34 cellular contexts compared by ENCODE assay signal in genomic region chr1:18157352-18157751, GRCh38. TPM values are rescaled to one million over a fixed set of nuclear protein-coding genes. Genes with fewer than 3 reads are reported as not detected.
"Had no signal": no experiment of that assay in that cellular context is flagged by ENCODE, and none has a peak within 500 bp of the region (broad histone marks: within the 10 kb centered on the region; RNA-seq: fewer than 3 reads in every experiment).

No MANE protein-coding gene starts in this region.

- H3K27ac Mint-ChIP-seq: naive thymus-derived CD4-positive, alpha-beta T cell; natural killer cell treated with Interleukin-12 subunit alpha and Interleukin-12 subunit beta and Interleukin-15 and Interleukin-18, amount 100 ng/mL, for 72 hours; progenitor cell of endocrine pancreas; stimulated activated naive B cell treated with anti-CD40 and anti-IgM and Interleukin-4, amounts not matched to agents 10 μg/mL and 1 μg/mL and 100 μg/mL, for 72 hours had no signal

- H3K4me1 Mint-ChIP-seq: immature natural killer cell; naive thymus-derived CD4-positive, alpha-beta T cell had no signal

- H3K36me3 ChIP-seq: heart left ventricle, left ventricle myocardium inferior, neutrophil, ovary, right atrium auricular region, right lobe of liver, stomach, thoracic aorta, tibial artery, upper lobe of right lung had no signal

- H3K9me3 Mint-ChIP-seq: immature natural killer cell; natural killer cell treated with Interleukin-12 subunit alpha and Interleukin-12 subunit beta and Interleukin-15 and Interleukin-18, amount 100 ng/mL, for 72 hours had no signal

- H3K27me3 ChIP-seq: neutrophil, ovary, right atrium auricular region, right lobe of liver had no signal

- DNase-seq: hypothalamus; immature natural killer cell; islet precursor cell; left ventricle myocardium inferior; mesendoderm; midbrain; mucosa of descending colon; naive thymus-derived CD4-positive, alpha-beta T cell; occipital lobe; ovary; right lobe of liver; stimulated activated CD4-positive, alpha-beta T cell treated with anti-CD3 and anti-CD28 coated beads, Interleukin-12 subunit alpha, Interleukin-12 subunit beta, amount 100 ng/mL, for 4 hours; stimulated activated CD4-positive, alpha-beta T cell treated with anti-CD3 and anti-CD28 coated beads, Interleukin-15, amount 100 ng/mL, for 24 hours; stimulated activated CD4-positive, alpha-beta T cell treated with anti-CD3 and anti-CD28 coated beads, Interleukin-2, amount 100 ng/mL, for 24 hours; stimulated activated CD4-positive, alpha-beta T cell treated with anti-CD3 and anti-CD28 coated beads, Interleukin-4, amount 100 ng/mL, for 1 hour; stimulated activated naive B cell treated with anti-CD40 and anti-IgM and Interleukin-4, amounts not matched to agents 10 μg/mL and 1 μg/mL and 100 μg/mL, for 72 hours; stimulated activated naive CD8-positive, alpha-beta T cell treated with anti-CD3 and anti-CD28 coated beads, Interleukin-15, Interleukin-2, amounts not matched to agents 100 U/mL and 50 U/mL, for 24 hours; stomach; tibial artery; trophoblast cell; upper lobe of right lung had no signal

- H3K4me2 ChIP-seq: smooth muscle cell had no signal

- H3K4me1 ChIP-seq: left ventricle myocardium inferior, right atrium auricular region, right lobe of liver, stomach, tibial artery, upper lobe of right lung had no signal

- H3K4me3 ChIP-seq: heart left ventricle, left ventricle myocardium inferior, lung, mucosa of descending colon, ovary, right atrium auricular region, right lobe of liver, smooth muscle cell, stomach, thoracic aorta, tibial artery, upper lobe of right lung had no signal

- H3K4me3 Mint-ChIP-seq: immature natural killer cell; naive thymus-derived CD4-positive, alpha-beta T cell; natural killer cell treated with Interleukin-12 subunit alpha and Interleukin-12 subunit beta and Interleukin-15 and Interleukin-18, amount 100 ng/mL, for 72 hours; stimulated activated naive B cell treated with anti-CD40 and anti-IgM and Interleukin-4, amounts not matched to agents 10 μg/mL and 1 μg/mL and 100 μg/mL, for 72 hours had no signal

- H3K36me3 Mint-ChIP-seq: immature natural killer cell; naive thymus-derived CD4-positive, alpha-beta T cell; natural killer cell treated with Interleukin-12 subunit alpha and Interleukin-12 subunit beta and Interleukin-15 and Interleukin-18, amount 100 ng/mL, for 72 hours; stimulated activated naive B cell treated with anti-CD40 and anti-IgM and Interleukin-4, amounts not matched to agents 10 μg/mL and 1 μg/mL and 100 μg/mL, for 72 hours had no signal

- H3K27me3 Mint-ChIP-seq: natural killer cell treated with Interleukin-12 subunit alpha and Interleukin-12 subunit beta and Interleukin-15 and Interleukin-18, amount 100 ng/mL, for 72 hours had no signal

- H3K27ac ChIP-seq: heart left ventricle, left ventricle myocardium inferior, neutrophil, ovary, right atrium auricular region, right lobe of liver, stomach, thoracic aorta, tibial artery, upper lobe of right lung had no signal

- H3K9me3 ChIP-seq: heart left ventricle, left ventricle myocardium inferior, mucosa of descending colon, neutrophil, ovary, right atrium auricular region, right lobe of liver, stomach, thoracic aorta, tibial artery, upper lobe of right lung had no signal

RNA-seq across cellular contexts. Expression of gene IGSF21, which starts 49.8 kb away (rescaled TPM):
- total RNA-seq: kidney epithelial cell; myocyte; naive thymus-derived CD4-positive, alpha-beta T cell; natural killer cell treated with Interleukin-12 subunit alpha and Interleukin-12 subunit beta and Interleukin-15 and Interleukin-18, amount 100 ng/mL, for 72 hours; progenitor cell of endocrine pancreas; pulmonary artery endothelial cell; renal cortical epithelial cell; skeletal muscle tissue; smooth muscle cell had no signal
